ENCODE assay signal across 1 cellular context in the genomic region with DNA sequence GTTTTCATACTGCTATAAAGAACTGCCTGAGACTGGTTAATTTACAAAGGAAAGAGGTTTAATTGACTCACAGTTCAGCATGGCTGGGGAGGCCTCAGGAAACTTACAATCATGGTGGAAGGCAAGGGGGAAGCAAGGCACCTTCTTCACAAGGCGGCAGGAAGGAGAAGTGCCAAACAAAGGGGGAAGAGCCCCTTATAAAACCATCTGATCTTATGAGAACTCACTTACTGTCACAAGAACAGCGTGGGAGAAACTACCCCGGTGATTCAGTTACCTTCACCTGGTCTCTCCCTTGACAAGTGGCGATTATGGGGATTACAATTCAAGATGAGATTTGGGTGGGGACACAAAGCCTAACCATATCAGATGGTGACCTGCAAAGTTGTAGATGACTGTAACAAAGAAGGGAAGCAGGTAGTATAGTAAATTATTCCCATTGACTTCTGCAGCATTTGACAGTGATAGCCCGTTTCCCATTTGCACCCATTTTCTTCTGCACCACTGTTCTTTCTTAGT. TPM values are rescaled to one million over a fixed set of nuclear protein-coding genes. Genes with fewer than 3 reads are reported as not detected.
"Had no signal": no experiment of that assay in that cellular context is flagged by ENCODE, and none has a peak within 500 bp of the region (broad histone marks: within the 10 kb centered on the region; RNA-seq: fewer than 3 reads in every experiment).

No MANE protein-coding gene starts in this region.

RNA-seq across cellular contexts. Expression of a gene that starts 6.4 kb away (rescaled TPM):
- total RNA-seq: ascending aorta had no signal
